In the genomic region with DNA sequence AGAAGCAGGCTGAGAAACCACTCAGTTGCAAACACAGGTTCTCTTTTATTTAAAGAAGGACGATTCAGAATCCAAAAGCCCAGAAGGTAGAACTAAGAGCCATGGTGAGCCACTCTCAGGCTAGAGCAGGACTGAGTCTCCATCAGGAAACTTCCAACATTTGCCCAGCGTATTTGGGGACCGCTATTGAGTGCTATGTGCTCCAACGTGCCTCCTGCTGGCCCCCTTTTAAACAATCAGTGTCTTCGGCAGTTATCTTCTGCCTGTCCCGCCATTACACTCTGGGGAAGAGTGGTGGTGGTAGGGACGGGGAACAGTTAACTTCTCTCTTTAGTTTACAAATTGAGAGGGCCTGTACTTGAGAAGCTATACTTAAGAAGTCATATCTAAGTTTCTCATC, we compare ENCODE assay signal across 29 cellular contexts.
"Had no signal": no experiment of that assay in that cellular context is flagged by ENCODE, and none has a peak within 500 bp of the region (broad histone marks: within the 10 kb centered on the region; RNA-seq: fewer than 3 reads in every experiment).

No MANE protein-coding gene starts in this region.

- H3K27me3 Mint-ChIP-seq: activated CD4-positive, alpha-beta T cell treated with anti-CD3 and anti-CD28 coated beads for 36 hours; activated CD8-positive, alpha-beta memory T cell treated with anti-CD3 and anti-CD28 coated beads, Interleukin-2, amount 10 ng/mL, durations not matched to agents 7 days and 5 days; activated naive CD4-positive, alpha-beta T cell treated with anti-CD3 and anti-CD28 coated beads, Interleukin-2, amount 50 U/mL, for 24 hours; activated naive CD8-positive, alpha-beta T cell treated with anti-CD3 and anti-CD28 coated beads, Interleukin-2, amount 50 U/mL, for 24 hours; central memory CD8-positive, alpha-beta T cell; natural killer cell treated with Interleukin-12 subunit alpha and Interleukin-12 subunit beta and Interleukin-15 and Interleukin-18, amount 100 ng/mL, for 72 hours; stimulated activated memory B cell treated with anti-CD40 and anti-IgM and Interleukin-4, amounts not matched to agents 10 μg/mL and 1 μg/mL and 100 μg/mL, for 72 hours had no signal

- DNase-seq: activated CD4-positive, alpha-beta T cell treated with anti-CD3 and anti-CD28 coated beads for 36 hours; activated CD4-positive, CD25-positive, alpha-beta regulatory T cell; activated CD8-positive, alpha-beta memory T cell treated with anti-CD3 and anti-CD28 coated beads, Interleukin-2, amount 10 ng/mL, durations not matched to agents 7 days and 5 days; activated CD8-positive, alpha-beta T cell treated with anti-CD3 and anti-CD28 coated beads, Interleukin-2, amount 10 ng/mL, durations not matched to agents 7 days and 5 days; activated naive CD8-positive, alpha-beta T cell treated with anti-CD3 and anti-CD28 coated beads, Interleukin-2, amount 50 U/mL, for 24 hours; activated T-cell treated with anti-CD3 and anti-CD28 coated beads, Interleukin-2, amount 50 U/mL, for 48 hours; amygdala; dermis blood vessel endothelial cell; effector CD8-positive, alpha-beta T cell; left lung; mucosa of descending colon; sigmoid colon; small intestine; stimulated activated CD4-positive, alpha-beta T cell treated with anti-CD3 and anti-CD28 coated beads, Interleukin-4, amount 100 ng/mL, for 4 hours; stimulated activated CD8-positive, alpha-beta memory T cell treated with anti-CD3 and anti-CD28 coated beads, Interleukin-4, amount 100 ng/mL, for 48 hours; stomach; T-helper 1 cell; thyroid gland; upper lobe of left lung had no signal

- H3K4me1 ChIP-seq: breast epithelium, left lung, sigmoid colon, stomach, thyroid gland, upper lobe of left lung, vagina had no signal

- H3K4me1 Mint-ChIP-seq: activated CD8-positive, alpha-beta memory T cell treated with anti-CD3 and anti-CD28 coated beads, Interleukin-2, amount 10 ng/mL, durations not matched to agents 7 days and 5 days; stimulated activated memory B cell treated with anti-CD40 and anti-IgM and Interleukin-4, amounts not matched to agents 10 μg/mL and 1 μg/mL and 100 μg/mL, for 72 hours had no signal

- H3K27ac ChIP-seq: breast epithelium, left lung, neutrophil, sigmoid colon, stomach, thyroid gland, upper lobe of left lung, vagina had no signal

- H3K36me3 ChIP-seq: breast epithelium, neutrophil, thyroid gland, upper lobe of left lung had no signal

- H3K4me3 Mint-ChIP-seq: activated CD4-positive, alpha-beta T cell treated with anti-CD3 and anti-CD28 coated beads for 36 hours; activated CD8-positive, alpha-beta memory T cell treated with anti-CD3 and anti-CD28 coated beads, Interleukin-2, amount 10 ng/mL, durations not matched to agents 7 days and 5 days; activated CD8-positive, alpha-beta T cell treated with anti-CD3 and anti-CD28 coated beads, Interleukin-2, amount 10 ng/mL, durations not matched to agents 7 days and 5 days; activated naive CD4-positive, alpha-beta T cell treated with anti-CD3 and anti-CD28 coated beads, Interleukin-2, amount 50 U/mL, for 24 hours; activated naive CD8-positive, alpha-beta T cell treated with anti-CD3 and anti-CD28 coated beads, Interleukin-2, amount 50 U/mL, for 24 hours; central memory CD8-positive, alpha-beta T cell; natural killer cell treated with Interleukin-12 subunit alpha and Interleukin-12 subunit beta and Interleukin-15 and Interleukin-18, amount 100 ng/mL, for 72 hours; stimulated activated memory B cell treated with anti-CD40 and anti-IgM and Interleukin-4, amounts not matched to agents 10 μg/mL and 1 μg/mL and 100 μg/mL, for 72 hours; T-helper 2 cell treated with Interferon-gamma antibody and Interleukin-4, amounts not matched to agents 5 μg/mL and 100 μg/mL, for 36 hours had no signal

- H3K4me3 ChIP-seq: breast epithelium, left lung, lung, mucosa of descending colon, sigmoid colon, stomach, thyroid gland, upper lobe of left lung, vagina had no signal

- H3K27ac Mint-ChIP-seq: activated CD4-positive, alpha-beta T cell treated with anti-CD3 and anti-CD28 coated beads for 36 hours; activated CD8-positive, alpha-beta memory T cell treated with anti-CD3 and anti-CD28 coated beads, Interleukin-2, amount 10 ng/mL, durations not matched to agents 7 days and 5 days; activated CD8-positive, alpha-beta T cell treated with anti-CD3 and anti-CD28 coated beads, Interleukin-2, amount 10 ng/mL, durations not matched to agents 7 days and 5 days; activated naive CD4-positive, alpha-beta T cell treated with anti-CD3 and anti-CD28 coated beads, Interleukin-2, amount 50 U/mL, for 24 hours; activated naive CD8-positive, alpha-beta T cell treated with anti-CD3 and anti-CD28 coated beads, Interleukin-2, amount 50 U/mL, for 24 hours; activated T-helper 2 cell treated with anti-CD3 and anti-CD28 coated beads, Interferon-gamma antibody, Interleukin-2, Interleukin-4, amounts not matched to agents 10 μg/mL and 5 μg/mL and 100 μg/mL, durations not matched to agents 14 hours and 24 hours and 36 hours; natural killer cell treated with Interleukin-12 subunit alpha and Interleukin-12 subunit beta and Interleukin-15 and Interleukin-18, amount 100 ng/mL, for 72 hours; stimulated activated memory B cell treated with anti-CD40 and anti-IgM and Interleukin-4, amounts not matched to agents 10 μg/mL and 1 μg/mL and 100 μg/mL, for 72 hours; T-helper 2 cell treated with Interferon-gamma antibody and Interleukin-4, amounts not matched to agents 5 μg/mL and 100 μg/mL, for 36 hours had no signal

- H3K9me3 ChIP-seq: neutrophil, thyroid gland had no signal

- H3K27me3 ChIP-seq: breast epithelium, left lung, neutrophil, sigmoid colon, stomach, thyroid gland, upper lobe of left lung, vagina had no signal

- ATAC-seq: activated CD4-positive, alpha-beta T cell treated with anti-CD3 and anti-CD28 coated beads for 36 hours; activated CD8-positive, alpha-beta memory T cell treated with anti-CD3 and anti-CD28 coated beads, Interleukin-2, amount 10 ng/mL, durations not matched to agents 7 days and 5 days; activated CD8-positive, alpha-beta T cell treated with anti-CD3 and anti-CD28 coated beads, Interleukin-2, amount 10 ng/mL, durations not matched to agents 7 days and 5 days; activated naive CD8-positive, alpha-beta T cell treated with anti-CD3 and anti-CD28 coated beads, Interleukin-2, amount 50 U/mL, for 24 hours; left lung; mucosa of descending colon; natural killer cell treated with Interleukin-12 subunit alpha and Interleukin-12 subunit beta and Interleukin-15 and Interleukin-18, amount 100 ng/mL, for 72 hours; stimulated activated memory B cell treated with anti-CD40 and anti-IgM and Interleukin-4, amounts not matched to agents 10 μg/mL and 1 μg/mL and 100 μg/mL, for 72 hours had no signal
